In the genomic region with DNA sequence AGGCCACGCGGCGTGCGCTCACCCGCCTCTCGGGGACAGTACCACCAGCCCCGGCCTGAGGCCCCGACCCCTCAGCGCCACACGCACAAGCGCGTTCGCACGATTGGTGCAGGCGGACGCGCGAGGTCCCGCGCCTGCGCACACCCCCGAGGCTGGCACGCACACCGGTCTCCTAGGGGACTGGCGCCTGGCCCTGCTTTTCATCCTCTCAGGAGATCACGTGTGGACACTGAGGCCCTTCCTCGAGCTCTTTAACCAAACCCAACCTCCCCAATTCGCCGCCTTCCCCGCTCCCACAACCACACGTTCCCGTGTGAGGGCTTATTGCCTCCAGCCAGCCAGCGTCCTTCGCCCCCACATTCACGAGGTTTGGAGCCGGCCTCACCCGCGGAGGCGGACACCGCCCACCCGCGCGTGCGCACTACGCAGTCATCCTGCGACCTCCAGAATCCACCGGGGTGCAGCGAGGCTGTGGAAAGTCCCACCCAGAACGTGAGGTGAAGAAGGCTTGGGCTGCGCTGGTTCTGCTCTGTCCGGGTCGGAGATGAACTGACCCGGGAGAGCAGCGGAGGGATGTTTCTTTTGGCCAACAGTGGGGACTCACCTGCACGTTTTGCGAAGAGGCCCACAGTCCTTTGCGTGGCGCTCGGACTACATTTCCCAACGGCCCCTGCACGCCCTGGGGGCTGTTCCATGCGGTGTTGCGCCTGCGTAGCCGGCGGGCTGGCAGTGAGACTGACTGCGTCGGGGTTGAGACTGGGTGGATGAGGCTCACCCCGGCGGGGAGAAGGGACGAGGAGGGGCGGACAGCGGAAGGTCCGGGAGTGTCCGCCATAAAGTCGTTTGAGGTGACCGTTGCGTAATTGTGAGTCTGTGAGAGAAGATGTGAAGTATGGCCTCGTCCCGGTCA, we compare ENCODE assay signal across 8 cellular contexts. TPM values are rescaled to one million over a fixed set of nuclear protein-coding genes. Genes with fewer than 3 reads are reported as not detected.
DNase-seq lines count a peak whose midpoint lies in the region; ATAC-seq, FAIRE-seq and TF ChIP-seq lines count a peak whose summit lies in the region.

No MANE protein-coding gene starts in this region.

- peak; percentile 73 for ATAC-seq in activated T-helper 17 cell treated with anti-CD3 and anti-CD28 coated beads, Interleukin-2, amount 50 U/mL, for 72 hours (replicated peaks)
- ATAC-seq in natural killer cell, result peak; percentile 57 to 68 (median 67)
- no peak for ATAC-seq in HG03432 (IDR thresholded peaks at IDR 0.05; ENCODE audit: unreplicated experiment)

- peaks cover 30% of the 10 kb centered on the region for H3K27me3 Mint-ChIP-seq in activated T-helper 17 cell treated with anti-CD3 and anti-CD28 coated beads, Interleukin-2, amount 50 U/mL, for 72 hours
- H3K27me3 Mint-ChIP-seq in natural killer cell (ENCODE audit: low read depth in 2 of 2), result peaks cover 12 to 14% of the 10 kb centered on the region in 2 donors
- H3K27me3 Mint-ChIP-seq in stimulated activated naive CD8-positive, alpha-beta T cell treated with anti-CD3 and anti-CD28 coated beads, Interleukin-15, Interleukin-2, amounts not matched to agents 100 ng/mL and 50 ng/mL, for 24 hours, result peaks cover 28% of the 10 kb centered on the region

- H3K27ac Mint-ChIP-seq in activated T-helper 17 cell treated with anti-CD3 and anti-CD28 coated beads, Interleukin-2, amount 50 U/mL, for 72 hours, result no peak overlapping the region
- peak overlapping the region; percentile 43 to 95 for H3K27ac Mint-ChIP-seq in natural killer cell
- H3K27ac Mint-ChIP-seq in stimulated activated naive CD8-positive, alpha-beta T cell treated with anti-CD3 and anti-CD28 coated beads, Interleukin-15, Interleukin-2, amounts not matched to agents 100 ng/mL and 50 ng/mL, for 24 hours, result peak overlapping the region; percentile 75

- H3K36me3 Mint-ChIP-seq in activated T-helper 17 cell treated with anti-CD3 and anti-CD28 coated beads, Interleukin-2, amount 50 U/mL, for 72 hours (ENCODE audit: low read depth), result peaks cover 24% of the 10 kb centered on the region
- H3K36me3 Mint-ChIP-seq in natural killer cell, result peaks cover 28% of the 10 kb centered on the region
- H3K36me3 Mint-ChIP-seq in stimulated activated naive CD8-positive, alpha-beta T cell treated with anti-CD3 and anti-CD28 coated beads, Interleukin-15, Interleukin-2, amounts not matched to agents 100 ng/mL and 50 ng/mL, for 24 hours (ENCODE audit: low read depth), result peaks cover 56% of the 10 kb centered on the region

- peak overlapping the region; percentile 67 for H3K4me3 Mint-ChIP-seq in activated T-helper 17 cell treated with anti-CD3 and anti-CD28 coated beads, Interleukin-2, amount 50 U/mL, for 72 hours
- H3K4me3 Mint-ChIP-seq in natural killer cell, result peak overlapping the region; percentile 87
- peak overlapping the region; percentile 90 for H3K4me3 Mint-ChIP-seq in stimulated activated naive CD8-positive, alpha-beta T cell treated with anti-CD3 and anti-CD28 coated beads, Interleukin-15, Interleukin-2, amounts not matched to agents 100 ng/mL and 50 ng/mL, for 24 hours

- no peak for TF ChIP-seq CTCF in natural killer cell (IDR thresholded peaks at IDR 0.05)

- DNase-seq in DMS53 treated with DMSO at 0.1 percent for 48 hours (lab: John Stamatoyannopoulos, UW; ENCODE audit: unreplicated experiment) (peak; percentile 73), NCI-H748 (lab: John Stamatoyannopoulos, UW; ENCODE audit: unreplicated experiment) (peak; percentile 92), fibroblast of the conjunctiva (ENCODE audit: low read depth) (peak; percentile 80), natural killer cell (peak; percentile 58), GM12891 (ENCODE audit: insufficient read length, low spot score) (no peak)

- peaks cover 29% of the 10 kb centered on the region for H3K9me3 Mint-ChIP-seq in activated T-helper 17 cell treated with anti-CD3 and anti-CD28 coated beads, Interleukin-2, amount 50 U/mL, for 72 hours
- peaks cover 18 to 20% of the 10 kb centered on the region in 2 donors for H3K9me3 Mint-ChIP-seq in natural killer cell
- peaks cover 55% of the 10 kb centered on the region for H3K9me3 Mint-ChIP-seq in stimulated activated naive CD8-positive, alpha-beta T cell treated with anti-CD3 and anti-CD28 coated beads, Interleukin-15, Interleukin-2, amounts not matched to agents 100 ng/mL and 50 ng/mL, for 24 hours

- FAIRE-seq in GM12891 (lab: Jason Lieb, UNC), result no peak

- intact Hi-C loops in natural killer cell (cut with micrococcal nuclease), result loop anchor here (2.0 kb wide), 1 partner anchor 73 kb away; the partner anchor contains the start of gene ZNF583

- no peak for TF ChIP-seq POLR2A in GM12891 (IDR thresholded peaks at IDR 0.05; ENCODE audit: low read depth, low read length)

- peaks cover 6% of the 10 kb centered on the region for H3K4me1 Mint-ChIP-seq in activated T-helper 17 cell treated with anti-CD3 and anti-CD28 coated beads, Interleukin-2, amount 50 U/mL, for 72 hours
- peaks cover 9 to 31% of the 10 kb centered on the region in 2 donors for H3K4me1 Mint-ChIP-seq in natural killer cell
- H3K4me1 Mint-ChIP-seq in stimulated activated naive CD8-positive, alpha-beta T cell treated with anti-CD3 and anti-CD28 coated beads, Interleukin-15, Interleukin-2, amounts not matched to agents 100 ng/mL and 50 ng/mL, for 24 hours (ENCODE audit: low read depth), result peaks cover 32% of the 10 kb centered on the region

TF ChIP-seq in GM12891, 5 proteins besides CTCF, POLR2A, EP300 and RAD21:
- TF ChIP-seq PAX5 (IDR thresholded peaks at IDR 0.05; ENCODE audit: insufficient read depth, low read length, severe bottlenecking), result no peak
- no peak for TF ChIP-seq TAF1 (IDR thresholded peaks at IDR 0.05; ENCODE audit: low read depth, low read length)
- TF ChIP-seq SPI1 (IDR thresholded peaks at IDR 0.05; ENCODE audit: low read depth, low read length), result no peak
- no peak for TF ChIP-seq POLR2AphosphoS5 (IDR thresholded peaks at IDR 0.05; ENCODE audit: low read depth, low read length)
TF ChIP-seq in GM12891: peak in this region for 0.

RNA-seq across cellular contexts. Expression of gene ZNF667, which starts 0.5 kb away (rescaled TPM):
- total RNA-seq in activated T-helper 17 cell treated with anti-CD3 and anti-CD28 coated beads, Interleukin-2, amount 50 U/mL, for 72 hours, result 1 to 10 TPM in 1 of 2 donors, not detected in 1; 1.6 TPM
- 1 to 10 TPM in 1 of 3 donors, under 1 TPM in 2; 0.41 to 1.6 (median 0.63) TPM for total RNA-seq in natural killer cell
- polyA plus RNA-seq in GM12891 (2012; ENCODE audit: low read depth, missing spikeins), result 0.04 TPM

RNA-seq across cellular contexts. Expression of gene ZNF471, which starts 30.0 kb away (rescaled TPM):
- 1 to 10 TPM in 1 of 2 donors, under 1 TPM in 1; 0.91 to 1.2 TPM for total RNA-seq in activated T-helper 17 cell treated with anti-CD3 and anti-CD28 coated beads, Interleukin-2, amount 50 U/mL, for 72 hours
- 1 to 10 TPM in 1 of 3 donors, under 1 TPM in 2; 0.33 to 1.0 (median 0.48) TPM for total RNA-seq in natural killer cell
- polyA plus RNA-seq in GM12891 (2012; ENCODE audit: low read depth, missing spikeins), result not detected
